1 cellular context compared by ENCODE assay signal in genomic region chrX:153766098-153766817, GRCh38.
A peak's percentile ranks its signal among the peaks of the same experiment; 100 is the strongest.
TF ChIP-seq lines count a peak whose summit lies in the region.

No MANE protein-coding gene starts in this region.

TF ChIP-seq in K562, 482 proteins besides CTCF, POLR2A, EP300 and RAD21 (continues in another document):
- TF ChIP-seq ETV1 (tag; conservative IDR thresholded peaks at IDR 0.05; ENCODE audit: low read depth), result peak; percentile 55
- no peak for TF ChIP-seq MAX (CRISPR knock-in tag; IDR thresholded peaks at IDR 0.05)
- no peak for TF ChIP-seq CC2D1A (IDR thresholded peaks at IDR 0.05)
- TF ChIP-seq CAMTA2 (CRISPR knock-in tag; conservative IDR thresholded peaks at IDR 0.05), result no peak
- TF ChIP-seq ZNF263 (CRISPR knock-in tag; IDR thresholded peaks at IDR 0.05; ENCODE audit: borderline replicate concordance), result no peak; the same call in 1 of the 2 replicates
- no peak for TF ChIP-seq BCOR (IDR thresholded peaks at IDR 0.05)
- no peak for TF ChIP-seq ZFP1 (CRISPR knock-in tag; IDR thresholded peaks at IDR 0.05)
- TF ChIP-seq TRIM28 (IDR thresholded peaks at IDR 0.05), result no peak
- TF ChIP-seq CREB1 (IDR thresholded peaks at IDR 0.05), result no peak
- TF ChIP-seq CREB1 (CRISPR knock-in tag; IDR thresholded peaks at IDR 0.05), result no peak; the same call in 1 of the 2 replicates
- TF ChIP-seq TEAD4 (IDR thresholded peaks at IDR 0.05; ENCODE audit: low read length), result no peak
- no peak for TF ChIP-seq TEAD4 (CRISPR knock-in tag; IDR thresholded peaks at IDR 0.05; ENCODE audit: borderline replicate concordance)
- no peak for TF ChIP-seq ZNF445 (CRISPR knock-in tag; IDR thresholded peaks at IDR 0.05; ENCODE audit: low read depth)
- TF ChIP-seq ZNF707 (CRISPR knock-in tag; conservative IDR thresholded peaks at IDR 0.05), result no peak
- no peak for TF ChIP-seq KDM2B (CRISPR knock-in tag; IDR thresholded peaks at IDR 0.05)
- no peak for TF ChIP-seq CTCFL (IDR thresholded peaks at IDR 0.05; ENCODE audit: borderline replicate concordance, insufficient read depth, low read depth, low read length, poor library complexity, severe bottlenecking)
- no peak for TF ChIP-seq ZNF696 (CRISPR knock-in tag; conservative IDR thresholded peaks at IDR 0.05)
- TF ChIP-seq GTF2E2 (tag; IDR thresholded peaks at IDR 0.05), result no peak
- no peak for TF ChIP-seq ZNF143 (CRISPR knock-in tag; IDR thresholded peaks at IDR 0.05)
- no peak for TF ChIP-seq KDM1A (IDR thresholded peaks at IDR 0.05)
- no peak for TF ChIP-seq ILF3 (IDR thresholded peaks at IDR 0.05; ENCODE audit: borderline replicate concordance)
- TF ChIP-seq DLX4 (CRISPR knock-in tag; IDR thresholded peaks at IDR 0.05), result no peak
- TF ChIP-seq ZNF764 (CRISPR knock-in tag; IDR thresholded peaks at IDR 0.05; ENCODE audit: low read depth), result no peak
- no peak for TF ChIP-seq ZNF184 (CRISPR knock-in tag; IDR thresholded peaks at IDR 0.05)
- no peak for TF ChIP-seq ZKSCAN3 (CRISPR knock-in tag; IDR thresholded peaks at IDR 0.05)
- TF ChIP-seq PHTF2 (CRISPR knock-in tag; IDR thresholded peaks at IDR 0.05), result no peak
- TF ChIP-seq FOXJ2 (tag; IDR thresholded peaks at IDR 0.05), result no peak
- no peak for TF ChIP-seq ZNF507 (tag; conservative IDR thresholded peaks at IDR 0.05)
- no peak for TF ChIP-seq RUNX1 (IDR thresholded peaks at IDR 0.05; ENCODE audit: low read depth)
- TF ChIP-seq CHD7 (IDR thresholded peaks at IDR 0.05; ENCODE audit: low read depth, low read length), result no peak
- no peak for TF ChIP-seq RBM15 (IDR thresholded peaks at IDR 0.05; ENCODE audit: insufficient read depth, low read length)
- no peak for TF ChIP-seq ESRRB (CRISPR knock-in tag; IDR thresholded peaks at IDR 0.05; ENCODE audit: borderline replicate concordance)
- no peak for TF ChIP-seq PHF20 (IDR thresholded peaks at IDR 0.05; ENCODE audit: partially characterized antibody)
- TF ChIP-seq KLF16 (IDR thresholded peaks at IDR 0.05), result no peak
- no peak for TF ChIP-seq ETS2 (tag; IDR thresholded peaks at IDR 0.05; ENCODE audit: borderline replicate concordance, poor library complexity, severe bottlenecking)
- no peak for TF ChIP-seq RBM34 (IDR thresholded peaks at IDR 0.05; ENCODE audit: borderline replicate concordance, insufficient read depth, low read length)
- no peak for TF ChIP-seq DDX20 (tag; IDR thresholded peaks at IDR 0.05; ENCODE audit: low read depth)
- TF ChIP-seq HMGN3 (IDR thresholded peaks at IDR 0.05; ENCODE audit: borderline replicate concordance, extremely low read depth, insufficient read length, low read depth, low read length), result no peak
- TF ChIP-seq KDM4B (IDR thresholded peaks at IDR 0.05; ENCODE audit: borderline replicate concordance in 2 of 2, low read depth in 1 of 2), result 0 out of 4 replicates have a peak, but pooled peaks of 1 of the 2 experiments have one; percentile 41
- TF ChIP-seq TBP (optimal IDR thresholded peaks at IDR 0.05; ENCODE audit: low read depth, low read length), result no peak
- peak in 1 of 2 experiments; percentile 64; a peak in 2 of 4 replicates for TF ChIP-seq MAZ (CRISPR knock-in tag; conservative IDR thresholded peaks at IDR 0.05 in 1 of 2, IDR thresholded peaks at IDR 0.05 in 1 of 2)
- TF ChIP-seq TOE1 (IDR thresholded peaks at IDR 0.05; ENCODE audit: borderline replicate concordance), result no peak
- TF ChIP-seq TOE1 (CRISPR knock-in tag; IDR thresholded peaks at IDR 0.05; ENCODE audit: borderline replicate concordance, low read depth), result no peak
- no peak for TF ChIP-seq THRA (IDR thresholded peaks at IDR 0.05)
- no peak for TF ChIP-seq NUFIP1 (IDR thresholded peaks at IDR 0.05; ENCODE audit: partially characterized antibody)
- TF ChIP-seq AFF1 (IDR thresholded peaks at IDR 0.05; ENCODE audit: low read depth in 1 of 2, partially characterized antibody in 2 of 2), result no peak
- TF ChIP-seq DNMT1 (IDR thresholded peaks at IDR 0.05), result no peak
- peak; percentile 77; the same call in 1 of the 2 replicates for TF ChIP-seq NFRKB (IDR thresholded peaks at IDR 0.05; ENCODE audit: low read depth)
- no peak for TF ChIP-seq NR1H2 (CRISPR knock-in tag; IDR thresholded peaks at IDR 0.05)
- TF ChIP-seq U2AF1 (optimal IDR thresholded peaks at IDR 0.05; ENCODE audit: low read depth, low read length), result no peak
